ENCODE assay signal across 9 cellular contexts in the genomic region with DNA sequence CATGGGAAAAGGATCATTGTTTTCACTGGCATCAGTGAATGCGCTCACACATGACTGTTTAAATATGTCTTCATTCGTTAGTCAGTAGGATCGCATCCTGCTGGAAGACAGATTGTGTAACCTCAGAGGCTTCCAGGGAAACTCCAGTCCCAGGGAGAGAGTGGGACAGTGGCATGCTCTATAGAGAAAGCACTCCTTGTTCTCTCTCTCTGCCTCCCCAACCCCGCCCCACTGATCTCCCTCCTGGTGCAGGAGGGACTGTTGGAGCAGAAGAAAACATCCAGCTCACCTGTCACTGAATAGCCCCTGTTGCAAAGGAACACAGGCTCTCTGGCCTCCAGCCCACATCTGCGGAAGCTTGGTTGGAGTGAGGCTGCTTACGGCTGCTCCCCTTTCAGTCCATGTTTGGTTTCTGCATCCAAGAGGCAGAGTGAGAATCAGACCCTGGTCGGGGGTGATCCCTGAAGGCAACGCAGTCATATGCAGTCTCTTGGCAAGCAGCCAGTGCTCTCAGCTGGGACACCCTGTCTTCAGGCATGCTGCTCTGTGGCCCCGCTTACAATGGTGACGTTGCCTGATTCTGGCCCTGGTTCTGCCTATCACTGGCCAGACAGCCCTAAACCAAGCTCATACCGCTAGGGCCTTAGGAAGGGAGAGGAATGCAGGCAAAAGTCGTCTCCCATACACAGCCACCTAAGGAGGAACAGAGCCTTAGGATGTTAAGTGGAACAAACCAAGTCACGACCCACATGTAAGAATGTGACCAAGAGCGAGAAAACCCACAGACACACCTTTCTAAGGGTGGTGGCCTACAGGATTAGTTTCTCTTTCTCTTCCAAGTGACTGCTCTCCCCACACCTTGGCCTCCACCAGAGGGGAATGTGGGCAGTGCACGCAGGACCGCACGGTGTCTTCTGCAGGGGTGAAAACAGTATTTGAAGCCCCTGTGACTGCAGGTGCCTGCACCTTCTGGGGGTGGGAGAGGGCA. TPM values are rescaled to one million over a fixed set of nuclear protein-coding genes. Genes with fewer than 3 reads are reported as not detected.
DNase-seq lines count a peak whose midpoint lies in the region; ATAC-seq and TF ChIP-seq lines count a peak whose summit lies in the region.
"Had no signal": no experiment of that assay in that cellular context is flagged by ENCODE, and none has a peak within 500 bp of the region (broad histone marks: within the 10 kb centered on the region; RNA-seq: fewer than 3 reads in every experiment).

No MANE protein-coding gene starts in this region.

- no peaks in the 10 kb centered on the region for H3K36me3 Mint-ChIP-seq in CD4-positive, alpha-beta T cell (ENCODE audit: low read depth)

- WGBS in right cardiac atrium, result 44% methylated on average over 17 of the region's 17 CpGs
- 71 to 81% (median 78%) methylated on average over 17 of the region's 17 CpGs for WGBS in spleen, 5 donors

- peak; percentile 91 to 92 for ATAC-seq in right cardiac atrium
- no peak for ATAC-seq in HG02981 (IDR thresholded peaks at IDR 0.05; ENCODE audit: unreplicated experiment)
- ATAC-seq in CD4-positive, alpha-beta T cell (ENCODE audit: poor library complexity), result no peak
- ATAC-seq in GM19455 (IDR thresholded peaks at IDR 0.05; ENCODE audit: unreplicated experiment), result no peak

- no peak overlapping the region for H3K4me3 ChIP-seq in right cardiac atrium (ENCODE audit: low read length)
- no peak overlapping the region for H3K4me3 ChIP-seq in spleen

- no peak for TF ChIP-seq CTCF in spleen (IDR thresholded peaks at IDR 0.05 in 8 of 11, conservative IDR thresholded peaks at IDR 0.05 in 3 of 11)
- TF ChIP-seq CTCF in CD4-positive, alpha-beta T cell (IDR thresholded peaks at IDR 0.05), result no peak

- POLR2A ChIA-PET in CD4-positive, alpha-beta T cell (lab: Charles Lee), result no interaction called here

- TF ChIP-seq POLR2A in spleen (IDR thresholded peaks at IDR 0.05), result no peak

- H3K27me3 ChIP-seq in right cardiac atrium (ENCODE audit: control insufficient read depth, insufficient read depth) (no peaks in the 10 kb centered on the region), spleen (replicated peaks in 1 of 7) (no peaks in the 10 kb centered on the region)
- H3K27me3 ChIP-seq in CD4-positive, alpha-beta T cell (ENCODE audit: control insufficient read depth, insufficient read depth, low read length), result no peaks in the 10 kb centered on the region

- no peaks in the 10 kb centered on the region for H3K4me1 Mint-ChIP-seq in CD4-positive, alpha-beta T cell (ENCODE audit: low read depth)

- H3K27ac ChIP-seq in right cardiac atrium (ENCODE audit: low read length), result peak overlapping the region; percentile 63
- H3K27ac ChIP-seq in spleen, result peak overlapping the region in 5 of 8 donors; percentile 8 to 62 (median 44)
- no peak overlapping the region for H3K27ac ChIP-seq in CD4-positive, alpha-beta T cell (ENCODE audit: low read depth, low read length)

- intact Hi-C loops in right cardiac atrium (cut with DNase I), result no loop called here
- intact Hi-C loops in spleen (cut with DNase I; ENCODE audit: low total_unique reads), result no loop called here
- intact Hi-C loops in CD4-positive, alpha-beta T cell (cut with DNase I, micrococcal nuclease), result no loop called here

- H3K9me3 ChIP-seq in right cardiac atrium (ENCODE audit: control insufficient read depth, low read length), result no peaks in the 10 kb centered on the region
- H3K9me3 ChIP-seq in spleen, result no peaks in the 10 kb centered on the region
- no peaks in the 10 kb centered on the region for H3K9me3 ChIP-seq in CD4-positive, alpha-beta T cell (ENCODE audit: control insufficient read depth, low read length)

- peaks cover 0 to 5% (median 0%) of the 10 kb centered on the region in 6 donors for H3K36me3 ChIP-seq in spleen

- DNase-seq in HK-2 (ENCODE audit: unreplicated experiment), result peak; percentile 10
- DNase-seq in amniotic epithelial cell (ENCODE audit: low read depth), result peak; percentile 3
- peak; percentile 87 to 94 (median 88) for DNase-seq in right cardiac atrium
- DNase-seq in spleen, result no peak
- no peak for DNase-seq in HCEC 1CT
- DNase-seq in CD4-positive, alpha-beta T cell, result no peak
- DNase-seq: activated naive CD4-positive, alpha-beta T cell treated with anti-CD3 and anti-CD28 coated beads for 36 hours had no signal

- no peak overlapping the region for H3K4me3 Mint-ChIP-seq in CD4-positive, alpha-beta T cell
- H3K4me3 Mint-ChIP-seq: activated naive CD4-positive, alpha-beta T cell treated with anti-CD3 and anti-CD28 coated beads for 36 hours had no signal

- H3K27me3 Mint-ChIP-seq in CD4-positive, alpha-beta T cell, result peaks cover 18% of the 10 kb centered on the region

- H3K9me3 Mint-ChIP-seq in CD4-positive, alpha-beta T cell, result no peaks in the 10 kb centered on the region
- H3K9me3 Mint-ChIP-seq: activated naive CD4-positive, alpha-beta T cell treated with anti-CD3 and anti-CD28 coated beads for 36 hours had no signal

- H3K4me1 ChIP-seq in right cardiac atrium (ENCODE audit: control insufficient read depth, insufficient read depth, low read length) (peaks cover 2% of the 10 kb centered on the region), spleen (peaks cover 0 to 16% (median 3%) of the 10 kb centered on the region in 6 donors)

- CTCF ChIA-PET in CD4-positive, alpha-beta T cell (lab: Charles Lee), result no interaction called here

- no peak overlapping the region for H3K27ac Mint-ChIP-seq in CD4-positive, alpha-beta T cell
- H3K27ac Mint-ChIP-seq: activated naive CD4-positive, alpha-beta T cell treated with anti-CD3 and anti-CD28 coated beads for 36 hours had no signal

RNA-seq across cellular contexts. Expression of gene BACE2, which starts 39.7 kb away (rescaled TPM):
- 10 to 100 TPM; 26.3 to 34.0 (median 27.5) TPM for total RNA-seq in right cardiac atrium
- polyA plus RNA-seq in right cardiac atrium, result 11.7 TPM
- total RNA-seq in spleen, result 10 to 100 TPM; 44.3 to 54.7 (median 48.5) TPM
- 10 to 100 TPM; 19.4 to 23.6 (median 20.0) TPM for polyA plus RNA-seq in spleen
- total RNA-seq in CD4-positive, alpha-beta T cell, result under 1 TPM in 1 of 2 experiments, not detected in 1; 0.16 TPM

Comparison
In these comparisons a context has a peak if more than half of its experiments do, and no peak if none do; other contexts are left out.
1. DNase-seq: peak in HK-2 (single experiment), amniotic epithelial cell (single experiment) and right cardiac atrium (3 of 3); none in spleen (single experiment), HCEC 1CT (single experiment) and CD4-positive, alpha-beta T cell (0 of 10).
2. ATAC-seq: peak in right cardiac atrium (2 of 2); none in HG02981 (single experiment), CD4-positive, alpha-beta T cell (single experiment) and GM19455 (single experiment).
3. RNA of gene BACE2, which starts 39.7 kb away (total RNA-seq): 44.3 to 54.7 TPM in spleen and 26.3 to 34.0 TPM in right cardiac atrium; 0.16 TPM in CD4-positive, alpha-beta T cell; every median in the first group is over 10 times any median in the second.